ENCODE assay signal across 16 cellular contexts in genomic region chr11:24679686-24680318, GRCh38.
"Had no signal": no experiment of that assay in that cellular context is flagged by ENCODE, and none has a peak within 500 bp of the region (broad histone marks: within the 10 kb centered on the region; RNA-seq: fewer than 3 reads in every experiment).

No MANE protein-coding gene starts in this region.

- H2AFZ ChIP-seq: hepatocyte had no signal

- ATAC-seq: activated naive CD8-positive, alpha-beta T cell treated with anti-CD3 and anti-CD28 coated beads, Interleukin-2, amount 50 U/mL, for 24 hours; esophagus mucosa; left cardiac atrium; lower lobe of right lung; pancreas had no signal

- H3K4me3 ChIP-seq: cardiac muscle cell, hepatocyte, lower lobe of right lung, pancreas, sigmoid colon, spleen, stomach, thoracic aorta had no signal

- H3K79me2 ChIP-seq: hepatocyte had no signal

- H3K9me3 ChIP-seq: lower lobe of right lung, pancreas, sigmoid colon, spleen, stomach, thoracic aorta had no signal

- H3K27me3 ChIP-seq: cardiac muscle cell, hepatocyte, pancreas, sigmoid colon, spleen, stomach had no signal

- H3K36me3 Mint-ChIP-seq: mesothelial cell of epicardium had no signal

- H3K36me3 ChIP-seq: cardiac muscle cell, lower lobe of right lung, pancreas, sigmoid colon, spleen, stomach, thoracic aorta had no signal

- H3K27me3 Mint-ChIP-seq: activated naive CD8-positive, alpha-beta T cell treated with anti-CD3 and anti-CD28 coated beads, Interleukin-2, amount 50 U/mL, for 24 hours had no signal

- H3K9me3 Mint-ChIP-seq: mesothelial cell of epicardium had no signal

- H3K27ac Mint-ChIP-seq: activated naive CD4-positive, alpha-beta T cell treated with anti-CD3 and anti-CD28 coated beads for 36 hours; activated naive CD8-positive, alpha-beta T cell treated with anti-CD3 and anti-CD28 coated beads, Interleukin-2, amount 50 U/mL, for 24 hours; activated T-helper 2 cell treated with anti-CD3 and anti-CD28 coated beads, Interferon-gamma antibody, Interleukin-2, Interleukin-4, amounts not matched to agents 10 μg/mL and 5 μg/mL and 100 μg/mL, durations not matched to agents 14 hours and 24 hours and 36 hours; mesothelial cell of epicardium had no signal

- H3K4me1 ChIP-seq: lower lobe of right lung, pancreas, sigmoid colon, spleen, stomach had no signal

- H3K4me3 Mint-ChIP-seq: activated naive CD4-positive, alpha-beta T cell treated with anti-CD3 and anti-CD28 coated beads for 36 hours; activated naive CD8-positive, alpha-beta T cell treated with anti-CD3 and anti-CD28 coated beads, Interleukin-2, amount 50 U/mL, for 24 hours; mesothelial cell of epicardium had no signal

- DNase-seq: activated CD4-positive, alpha-beta T cell treated with anti-CD3 and anti-CD28 coated beads for 1 hour; activated CD4-positive, alpha-beta T cell treated with anti-CD3 and anti-CD28 coated beads, Interleukin-2, amount 50 U/mL, for 4 hours; activated naive CD4-positive, alpha-beta T cell treated with anti-CD3 and anti-CD28 coated beads for 36 hours; activated naive CD8-positive, alpha-beta T cell treated with anti-CD3 and anti-CD28 coated beads, Interleukin-2, amount 50 U/mL, for 24 hours; left cardiac atrium; lower lobe of right lung; pancreas; sigmoid colon; spleen; stomach had no signal

- H3K4me2 ChIP-seq: hepatocyte had no signal

- H3K27ac ChIP-seq: cardiac muscle cell, hepatocyte, lower lobe of right lung, pancreas, sigmoid colon, spleen, stomach, thoracic aorta had no signal

- H3K4me1 Mint-ChIP-seq: activated naive CD8-positive, alpha-beta T cell treated with anti-CD3 and anti-CD28 coated beads, Interleukin-2, amount 50 U/mL, for 24 hours had no signal
